10 cellular contexts compared by ENCODE assay signal in genomic region chr13:23799945-23800344, GRCh38.
DNase-seq lines count a peak whose midpoint lies in the region; ATAC-seq and TF ChIP-seq lines count a peak whose summit lies in the region.
"Had no signal": no experiment of that assay in that cellular context is flagged by ENCODE, and none has a peak within 500 bp of the region (broad histone marks: within the 10 kb centered on the region; RNA-seq: fewer than 3 reads in every experiment).

No MANE protein-coding gene starts in this region.

- no peaks in the 10 kb centered on the region for H3K36me3 ChIP-seq in CD4-positive, alpha-beta memory T cell (ENCODE audit: insufficient read depth, low read length)
- H3K36me3 ChIP-seq in fibroblast of lung (ENCODE audit: control insufficient read depth, insufficient read depth, low read length), result peaks cover 1% of the 10 kb centered on the region
- H3K36me3 ChIP-seq: SJSA1 had no signal

- no peaks in the 10 kb centered on the region for H3K27me3 Mint-ChIP-seq in CD4-positive, alpha-beta memory T cell

- H3K9me3 ChIP-seq in CD4-positive, alpha-beta memory T cell (ENCODE audit: control insufficient read depth in 1 of 2, low read length in 2 of 2), result no peaks in the 10 kb centered on the region
- no peaks in the 10 kb centered on the region for H3K9me3 ChIP-seq in fibroblast of lung (ENCODE audit: control insufficient read depth, insufficient read depth, low read depth, low read length)
- H3K9me3 ChIP-seq: SJSA1 had no signal

- H2AFZ ChIP-seq in fibroblast of lung (ENCODE audit: low read length), result no peak overlapping the region

- no peak for TF ChIP-seq CTCF in fibroblast of lung (conservative IDR thresholded peaks at IDR 0.05 in 1 of 2, IDR thresholded peaks at IDR 0.05 in 1 of 2; ENCODE audit: low read depth in 1 of 2, low read length in 2 of 2)

- peak in 4 of 5 donors; percentile 8 to 48 (median 27) for DNase-seq in CD4-positive, alpha-beta memory T cell
- peak in 1 of 2 donors; percentile 86 for DNase-seq in fibroblast of lung (ENCODE audit: low read depth in 2 of 2)
- DNase-seq in NK-92 (lab: John Stamatoyannopoulos, UW; ENCODE audit: unreplicated experiment), result no peak
- no peak for DNase-seq in SK-N-DZ (ENCODE audit: low spot score)
- DNase-seq in NOMO-1 (lab: John Stamatoyannopoulos, UW; ENCODE audit: unreplicated experiment in 2 of 2), result no peak
- DNase-seq in stimulated activated CD4-positive, alpha-beta T cell treated with anti-CD3 and anti-CD28 coated beads, Interleukin-12 subunit alpha, Interleukin-12 subunit beta, amount 100 ng/mL, for 4 hours, result no peak
- DNase-seq: effector memory CD4-positive, alpha-beta T cell had no signal

- peak overlapping the region in 5 of 7 donors; percentile 18 to 56 (median 44) for H3K27ac Mint-ChIP-seq in CD4-positive, alpha-beta memory T cell

- ATAC-seq in GM19397 (IDR thresholded peaks at IDR 0.05; ENCODE audit: unreplicated experiment) (peak; percentile 86), HG03342 (IDR thresholded peaks at IDR 0.05; ENCODE audit: unreplicated experiment) (peak; percentile 92)

- POLR2A ChIA-PET in CD4-positive, alpha-beta memory T cell (lab: Charles Lee; ENCODE audit: partially characterized antibody), result interaction anchor here (0.7 kb wide), 1 partner anchor 21 kb away, joined by 3 read pairs; no protein-coding TSS in a partner anchor

- H3K27me3 ChIP-seq in CD4-positive, alpha-beta memory T cell (ENCODE audit: insufficient read depth, low read length), result no peaks in the 10 kb centered on the region
- no peaks in the 10 kb centered on the region for H3K27me3 ChIP-seq in fibroblast of lung (ENCODE audit: control insufficient read depth, insufficient read depth, low read length)
- H3K27me3 ChIP-seq: SJSA1 had no signal

- no peaks in the 10 kb centered on the region for H4K20me1 ChIP-seq in fibroblast of lung (ENCODE audit: control insufficient read depth, extremely low read depth, insufficient read depth, low read length)

- H3K4me3 Mint-ChIP-seq in CD4-positive, alpha-beta memory T cell, result peak overlapping the region in 7 of 8 donors; percentile 24 to 54 (median 36)

- peaks cover 27 to 38% of the 10 kb centered on the region in 2 donors for H3K36me3 Mint-ChIP-seq in CD4-positive, alpha-beta memory T cell

- H3K4me3 ChIP-seq in CD4-positive, alpha-beta memory T cell (ENCODE audit: low read length in 2 of 2), result no peak overlapping the region
- no peak overlapping the region for H3K4me3 ChIP-seq in fibroblast of lung (replicated peaks in 1 of 4; ENCODE audit: control extremely low read depth in 1 of 4, insufficient read depth in 1 of 4, low read depth in 3 of 4, low read length in 4 of 4)
- H3K4me3 ChIP-seq: SJSA1 had no signal

- peaks cover 0 to 5% (median 1%) of the 10 kb centered on the region in 8 donors for H3K9me3 Mint-ChIP-seq in CD4-positive, alpha-beta memory T cell

- intact Hi-C loops in CD4-positive, alpha-beta memory T cell (cut with micrococcal nuclease), result no loop called here

- no peaks in the 10 kb centered on the region for H3K79me2 ChIP-seq in fibroblast of lung (ENCODE audit: control insufficient read depth, insufficient read depth, low read length)

- no peak overlapping the region for H3K9ac ChIP-seq in fibroblast of lung (ENCODE audit: insufficient read depth, low read length)

- H3K4me1 Mint-ChIP-seq in CD4-positive, alpha-beta memory T cell, result peaks cover 16 to 27% (median 23%) of the 10 kb centered on the region in 4 donors

- no peak overlapping the region for H3K27ac ChIP-seq in CD4-positive, alpha-beta memory T cell (ENCODE audit: low read depth, low read length)
- H3K27ac ChIP-seq in fibroblast of lung (ENCODE audit: insufficient read depth, low read length), result peak overlapping the region; percentile 17
- H3K27ac ChIP-seq: SJSA1 had no signal

- CTCF ChIA-PET in CD4-positive, alpha-beta memory T cell (lab: Charles Lee; ENCODE audit: partially characterized antibody), result no interaction called here

- H3K4me2 ChIP-seq in fibroblast of lung (ENCODE audit: extremely low read depth, insufficient read depth, low read length), result no peak overlapping the region

- H3K4me1 ChIP-seq in CD4-positive, alpha-beta memory T cell (ENCODE audit: insufficient read depth, low read length), result peaks cover 17% of the 10 kb centered on the region
- peaks cover 6% of the 10 kb centered on the region for H3K4me1 ChIP-seq in fibroblast of lung (ENCODE audit: control insufficient read depth, extremely low read depth, insufficient read depth, low read length)

Comparison
In these comparisons a context has a peak if more than half of its experiments do, and no peak if none do; other contexts are left out.
1. DNase-seq: peak in CD4-positive, alpha-beta memory T cell (4 of 5); none in NK-92 (single experiment), SK-N-DZ (single experiment), NOMO-1 (0 of 2) and stimulated activated CD4-positive, alpha-beta T cell treated with anti-CD3 and anti-CD28 coated beads, Interleukin-12 subunit alpha, Interleukin-12 subunit beta, amount 100 ng/mL, for 4 hours (single experiment).